ENCODE assay signal across 17 cellular contexts in genomic region chr2:75321558-75321957, GRCh38.
"Had no signal": no experiment of that assay in that cellular context is flagged by ENCODE, and none has a peak within 500 bp of the region (broad histone marks: within the 10 kb centered on the region; RNA-seq: fewer than 3 reads in every experiment).

No MANE protein-coding gene starts in this region.

- H3K36me3 Mint-ChIP-seq: natural killer cell had no signal

- H3K27me3 Mint-ChIP-seq: activated CD4-positive, alpha-beta T cell treated with anti-CD3 and anti-CD28 coated beads for 36 hours; activated naive CD8-positive, alpha-beta T cell; dendritic cell treated with granulocyte-macrophage colony-stimulating factor and Interleukin-4, amounts not matched to agents 40 ng/mL and 50 ng/mL, for 4 days; memory B cell had no signal

- H3K27me3 ChIP-seq: cardiac muscle cell, tibial artery, vagina had no signal

- H3K27ac ChIP-seq: cardiac muscle cell, tibial artery, vagina, WERI-Rb-1 had no signal

- H3K9me3 Mint-ChIP-seq: activated T-helper 1 cell treated with anti-CD3 and anti-CD28 coated beads, Interleukin-12 subunit alpha, Interleukin-12 subunit beta, Interleukin-2, Interleukin-4 antibody, amounts not matched to agents 30 ng/mL and 10 ng/mL and 1 ng/mL, durations not matched to agents 14 hours and 24 hours and 36 hours; dendritic cell treated with granulocyte-macrophage colony-stimulating factor and Interleukin-4, amounts not matched to agents 40 ng/mL and 50 ng/mL, for 4 days; memory B cell had no signal

- H3K4me3 ChIP-seq: cardiac muscle cell, tibial artery, vagina had no signal

- H3K27ac Mint-ChIP-seq: activated CD4-positive, alpha-beta T cell treated with anti-CD3 and anti-CD28 coated beads for 36 hours; activated naive CD8-positive, alpha-beta T cell; activated T-helper 1 cell treated with anti-CD3 and anti-CD28 coated beads, Interleukin-12 subunit alpha, Interleukin-12 subunit beta, Interleukin-2, Interleukin-4 antibody, amounts not matched to agents 30 ng/mL and 10 ng/mL and 1 ng/mL, durations not matched to agents 14 hours and 24 hours and 36 hours; dendritic cell treated with granulocyte-macrophage colony-stimulating factor and Interleukin-4, amounts not matched to agents 40 ng/mL and 50 ng/mL, for 4 days; memory B cell; natural killer cell had no signal

- DNase-seq: activated CD4-positive, alpha-beta T cell treated with anti-CD3 and anti-CD28 coated beads for 36 hours; activated CD4-positive, alpha-beta T cell treated with anti-CD3 and anti-CD28 coated beads, Interleukin-2, amount 50 U/mL, for 48 hours; activated gamma-delta T cell treated with Interleukin-2 at 50 U/mL for 16 hours; effector memory CD4-positive, alpha-beta T cell; natural killer cell; stimulated activated CD4-positive, alpha-beta T cell treated with anti-CD3 and anti-CD28 coated beads, Interleukin-2, amount 100 ng/mL, for 24 hours; stimulated activated naive CD8-positive, alpha-beta T cell treated with anti-CD3 and anti-CD28 coated beads, Interleukin-15, Interleukin-2, amounts not matched to agents 100 U/mL and 50 U/mL, for 24 hours; substantia nigra; T-helper 2 cell; tibial artery; WERI-Rb-1 had no signal

- H3K36me3 ChIP-seq: cardiac muscle cell, tibial artery, vagina, WERI-Rb-1 had no signal

- ATAC-seq: activated CD4-positive, alpha-beta T cell treated with anti-CD3 and anti-CD28 coated beads for 36 hours; natural killer cell; stimulated activated naive CD8-positive, alpha-beta T cell treated with anti-CD3 and anti-CD28 coated beads, Interleukin-15, Interleukin-2, amounts not matched to agents 100 U/mL and 50 U/mL, for 24 hours had no signal

- H3K4me3 Mint-ChIP-seq: activated CD4-positive, alpha-beta T cell treated with anti-CD3 and anti-CD28 coated beads for 36 hours; activated naive CD8-positive, alpha-beta T cell; activated T-helper 1 cell treated with anti-CD3 and anti-CD28 coated beads, Interleukin-12 subunit alpha, Interleukin-12 subunit beta, Interleukin-2, Interleukin-4 antibody, amounts not matched to agents 30 ng/mL and 10 ng/mL and 1 ng/mL, durations not matched to agents 14 hours and 24 hours and 36 hours; dendritic cell treated with granulocyte-macrophage colony-stimulating factor and Interleukin-4, amounts not matched to agents 40 ng/mL and 50 ng/mL, for 4 days; memory B cell; natural killer cell had no signal

- H3K4me1 ChIP-seq: tibial artery, vagina had no signal

- H3K4me1 Mint-ChIP-seq: activated CD4-positive, alpha-beta T cell treated with anti-CD3 and anti-CD28 coated beads for 36 hours; natural killer cell had no signal

- H3K9me3 ChIP-seq: tibial artery, vagina had no signal
